ENCODE assay signal across 23 cellular contexts in genomic region chr10:130403153-130403890, GRCh38.
DNase-seq lines count a peak whose midpoint lies in the region; TF ChIP-seq lines count a peak whose summit lies in the region.
"Had no signal": no experiment of that assay in that cellular context is flagged by ENCODE, and none has a peak within 500 bp of the region (broad histone marks: within the 10 kb centered on the region; RNA-seq: fewer than 3 reads in every experiment).

No MANE protein-coding gene starts in this region.

- H3K4me3 ChIP-seq in LNCaP clone FGC (ENCODE audit: low read depth, low read length) (no peak overlapping the region), trophoblast cell (ENCODE audit: low read depth, low read length) (no peak overlapping the region)
- H3K4me3 ChIP-seq: hepatocyte, mucosa of descending colon, right lobe of liver, thyroid gland had no signal

- H2AFZ ChIP-seq in trophoblast cell (ENCODE audit: insufficient read depth, low read length, poor library complexity) = no peak overlapping the region
- H2AFZ ChIP-seq: hepatocyte had no signal

- H3K79me2 ChIP-seq in trophoblast cell (ENCODE audit: control insufficient read depth, insufficient read depth, low read length, poor library complexity) = no peaks in the 10 kb centered on the region
- H3K79me2 ChIP-seq: hepatocyte had no signal

- no peak overlapping the region for H3K27ac ChIP-seq in trophoblast cell (ENCODE audit: low read depth, low read length)
- H3K27ac ChIP-seq: hepatocyte, HL-60, right lobe of liver, RWPE1, thyroid gland had no signal

- no peak overlapping the region for H3K14ac ChIP-seq in trophoblast cell (ENCODE audit: low read length)

- TF ChIP-seq CTCF in LNCaP clone FGC (IDR thresholded peaks at IDR 0.05; ENCODE audit: control insufficient read depth, extremely low read depth, insufficient read depth) = no peak

- no peak overlapping the region for H2BK120ac ChIP-seq in trophoblast cell (ENCODE audit: insufficient read depth, low read length, poor library complexity)

- no peak overlapping the region for H3K18ac ChIP-seq in trophoblast cell (ENCODE audit: low read length)

- no peaks in the 10 kb centered on the region for H3K27me3 ChIP-seq in trophoblast cell (ENCODE audit: insufficient read depth, low read length)
- H3K27me3 ChIP-seq: right lobe of liver, thyroid gland had no signal

- H4K91ac ChIP-seq in trophoblast cell (ENCODE audit: low read depth, low read length) = no peak overlapping the region

- peaks cover 1% of the 10 kb centered on the region for H3K9me3 ChIP-seq in trophoblast cell (ENCODE audit: insufficient read depth, low read depth, low read length)
- H3K9me3 ChIP-seq: right lobe of liver, thyroid gland had no signal

- H2BK12ac ChIP-seq in trophoblast cell (ENCODE audit: low read length) = no peak overlapping the region

- H3K23ac ChIP-seq in trophoblast cell (ENCODE audit: low read length) = no peak overlapping the region

- no peak overlapping the region for H3K4me2 ChIP-seq in trophoblast cell (ENCODE audit: low read length)
- H3K4me2 ChIP-seq: hepatocyte had no signal

- H3K4me1 ChIP-seq in trophoblast cell (ENCODE audit: control insufficient read depth in 1 of 2, insufficient read depth in 2 of 2, low read length in 2 of 2) = no peaks in the 10 kb centered on the region
- H3K4me1 ChIP-seq: right lobe of liver, thyroid gland had no signal

- H3K79me1 ChIP-seq in trophoblast cell (ENCODE audit: low read length) = no peaks in the 10 kb centered on the region

- no peak overlapping the region for H3K4ac ChIP-seq in trophoblast cell (ENCODE audit: low read depth, low read length)

- no peak overlapping the region for H4K8ac ChIP-seq in trophoblast cell (ENCODE audit: low read depth, low read length)

- DNase-seq in DMS153 treated with DMSO at 0.1 percent for 48 hours (lab: John Stamatoyannopoulos, UW; ENCODE audit: unreplicated experiment) (peak; percentile 32), LNCaP clone FGC (ENCODE audit: low read depth) (peak; percentile 54), NCI-H345 (lab: John Stamatoyannopoulos, UW) (peak; percentile 42), islet precursor cell (peak; percentile 29), UCSD-AML1 (lab: John Stamatoyannopoulos, UW; ENCODE audit: unreplicated experiment) (no peak), trophoblast cell (no peak), NCI-H146 (lab: John Stamatoyannopoulos, UW) (no peak)
- no peak for DNase-seq in activated naive CD4-positive, alpha-beta T cell treated with anti-CD3 and anti-CD28 coated beads, Interleukin-2, amount 50 U/mL, for 16 hours
- DNase-seq: activated CD4-positive, alpha-beta T cell treated with anti-CD3 and anti-CD28 coated beads, Interleukin-2, amount 50 U/mL, for 4 hours; activated CD4-positive, CD25-positive, alpha-beta regulatory T cell; activated CD8-positive, alpha-beta memory T cell treated with anti-CD3 and anti-CD28 coated beads, Interleukin-2, amount 50 U/mL, for 4 hours; effector CD4-positive, alpha-beta T cell; immature natural killer cell; Karpas-422; mucosa of descending colon; NCI-H2081 treated with DMSO at 0.1 percent for 48 hours; right lobe of liver; stimulated activated CD4-positive, alpha-beta T cell treated with anti-CD3 and anti-CD28 coated beads, Interleukin-15, amount 100 ng/mL, for 24 hours; T1000; thyroid gland had no signal

- H2AK5ac ChIP-seq in trophoblast cell (ENCODE audit: low read length) = no peak overlapping the region

- no peak overlapping the region for H3K9ac ChIP-seq in trophoblast cell (ENCODE audit: low read length)

- no peak overlapping the region for H4K12ac ChIP-seq in trophoblast cell (ENCODE audit: low read depth, low read length)

- no peaks in the 10 kb centered on the region for H3K36me3 ChIP-seq in trophoblast cell (ENCODE audit: control insufficient read depth in 1 of 2, insufficient read depth in 2 of 2, low read length in 2 of 2)
- H3K36me3 ChIP-seq: right lobe of liver, thyroid gland had no signal

- no peak overlapping the region for H2BK5ac ChIP-seq in trophoblast cell (ENCODE audit: low read depth, low read length, poor library complexity)

- WGBS in trophoblast cell (ENCODE audit: extremely low coverage, insufficient coverage, insufficient read length) = no CpG with 5 or more reads among the region's 5 CpGs

Comparison
In these comparisons a context has a peak if more than half of its experiments do, and no peak if none do; other contexts are left out.
1. DNase-seq: peak in DMS153 treated with DMSO at 0.1 percent for 48 hours (single experiment), LNCaP clone FGC (single experiment), NCI-H345 (single experiment) and islet precursor cell (single experiment); none in UCSD-AML1 (single experiment), trophoblast cell (0 of 2), NCI-H146 (single experiment) and activated naive CD4-positive, alpha-beta T cell treated with anti-CD3 and anti-CD28 coated beads, Interleukin-2, amount 50 U/mL, for 16 hours (single experiment).